In genomic region chr1:47332779-47333577, GRCh38 we compare ENCODE assay signal across 2 cellular contexts.
TF ChIP-seq lines count a peak whose summit lies in the region.

No MANE protein-coding gene starts in this region.

TF ChIP-seq in GM12878, 131 proteins besides CTCF, POLR2A, EP300 and RAD21:
- TF ChIP-seq MLLT1 (IDR thresholded peaks at IDR 0.05): peak; percentile 31; the same call in 1 of the 2 replicates
- no peak for TF ChIP-seq MEF2A (IDR thresholded peaks at IDR 0.05; ENCODE audit: insufficient read depth, low read depth, low read length)
- peak; percentile 39; the same call in 1 of the 2 replicates for TF ChIP-seq ZBTB40 (IDR thresholded peaks at IDR 0.05; ENCODE audit: borderline replicate concordance)

TF ChIP-seq in HepG2, 621 proteins besides CTCF, POLR2A, EP300 and RAD21 (continues in another document):
- TF ChIP-seq ELF1 (CRISPR knock-in tag; IDR thresholded peaks at IDR 0.05) (peak; percentile 10; the same call in 1 of the 2 replicates), FOXO1 (CRISPR knock-in tag; IDR thresholded peaks at IDR 0.05) (peak; percentile 6; the same call in 1 of the 2 replicates), PRMT3 (CRISPR knock-in tag; IDR thresholded peaks at IDR 0.05; ENCODE audit: borderline replicate concordance, low read depth) (0 out of 2 replicates have a peak, but pooled peaks have one; percentile 10), ERF (CRISPR knock-in tag; IDR thresholded peaks at IDR 0.05) (peak; percentile 2; the same call in 1 of the 2 replicates), ZNF891 (CRISPR knock-in tag; IDR thresholded peaks at IDR 0.05) (peak; percentile 80; the same call in 1 of the 2 replicates), ZMYM3 (CRISPR knock-in tag; IDR thresholded peaks at IDR 0.05) (peak; percentile 74; the same call in 1 of the 2 replicates), MAZ (IDR thresholded peaks at IDR 0.05; ENCODE audit: borderline replicate concordance, low read depth, low read length) (no peak), MAZ (CRISPR knock-in tag; IDR thresholded peaks at IDR 0.05; ENCODE audit: low read depth) (peak; percentile 1; the same call in 1 of the 2 replicates), ZNF546 (CRISPR knock-in tag; conservative IDR thresholded peaks at IDR 0.05) (0 out of 2 replicates have a peak, but pooled peaks have one; percentile 28), MLLT10 (CRISPR knock-in tag; IDR thresholded peaks at IDR 0.05) (no peak), ZNF460 (CRISPR knock-in tag; IDR thresholded peaks at IDR 0.05; ENCODE audit: borderline replicate concordance) (peak; percentile 26; the same call in 1 of the 2 replicates), ZNF567 (CRISPR knock-in tag; IDR thresholded peaks at IDR 0.05; ENCODE audit: borderline replicate concordance) (no peak), POGK (CRISPR knock-in tag; conservative IDR thresholded peaks at IDR 0.05) (peak; percentile 20; the same call in 1 of the 2 replicates), ZNF12 (CRISPR knock-in tag; IDR thresholded peaks at IDR 0.05) (peak; percentile 91), ESRRA (CRISPR knock-in tag; IDR thresholded peaks at IDR 0.05; ENCODE audit: low read depth) (no peak), ZBTB38 (CRISPR knock-in tag; IDR thresholded peaks at IDR 0.05) (peak; percentile 25; the same call in 1 of the 2 replicates), ZNF33B (CRISPR knock-in tag; IDR thresholded peaks at IDR 0.05) (0 out of 2 replicates have a peak, but pooled peaks have one; percentile 72), FOXA1 (IDR thresholded peaks at IDR 0.05) (no peak), FOXA1 (CRISPR knock-in tag; IDR thresholded peaks at IDR 0.05) (0 out of 2 replicates have a peak, but pooled peaks have one; percentile 49), MYC (CRISPR knock-in tag; IDR thresholded peaks at IDR 0.05; ENCODE audit: borderline replicate concordance) (0 out of 2 replicates have a peak, but pooled peaks have one; percentile 0), HHEX (CRISPR knock-in tag; IDR thresholded peaks at IDR 0.05) (no peak), KDM2A (CRISPR knock-in tag; IDR thresholded peaks at IDR 0.05; ENCODE audit: borderline replicate concordance, low read depth) (peak; percentile 11; the same call in 1 of the 2 replicates), ZNF598 (CRISPR knock-in tag; IDR thresholded peaks at IDR 0.05; ENCODE audit: borderline replicate concordance) (peak; percentile 90; the same call in 1 of the 2 replicates), FOXJ3 (CRISPR knock-in tag; IDR thresholded peaks at IDR 0.05; ENCODE audit: borderline replicate concordance) (no peak), PBX2 (CRISPR knock-in tag; IDR thresholded peaks at IDR 0.05) (no peak), HDAC1 (CRISPR knock-in tag; IDR thresholded peaks at IDR 0.05) (0 out of 2 replicates have a peak, but pooled peaks have one; percentile 46), ZNF496 (CRISPR knock-in tag; IDR thresholded peaks at IDR 0.05; ENCODE audit: insufficient replicate concordance) (no peak), ZNF777 (CRISPR knock-in tag; IDR thresholded peaks at IDR 0.05) (no peak), ZNF430 (CRISPR knock-in tag; IDR thresholded peaks at IDR 0.05) (no peak), RXRA (CRISPR knock-in tag; IDR thresholded peaks at IDR 0.05) (no peak), FOXP4 (CRISPR knock-in tag; IDR thresholded peaks at IDR 0.05) (peak; percentile 20; the same call in 1 of the 2 replicates), TRAFD1 (CRISPR knock-in tag; IDR thresholded peaks at IDR 0.05; ENCODE audit: borderline replicate concordance) (no peak), THAP9 (CRISPR knock-in tag; IDR thresholded peaks at IDR 0.05; ENCODE audit: borderline replicate concordance) (peak; percentile 43; the same call in 1 of the 2 replicates), ZNF224 (CRISPR knock-in tag; IDR thresholded peaks at IDR 0.05) (peak; percentile 62; the same call in 1 of the 2 replicates), THYN1 (CRISPR knock-in tag; IDR thresholded peaks at IDR 0.05; ENCODE audit: borderline replicate concordance, low read depth) (0 out of 2 replicates have a peak, but pooled peaks have one; percentile 73), KDM1A (CRISPR knock-in tag; IDR thresholded peaks at IDR 0.05) (0 out of 2 replicates have a peak, but pooled peaks have one; percentile 37), WIZ (CRISPR knock-in tag; IDR thresholded peaks at IDR 0.05) (0 out of 2 replicates have a peak, but pooled peaks have one; percentile 27), CENPT (CRISPR knock-in tag; IDR thresholded peaks at IDR 0.05; ENCODE audit: low read depth) (no peak), ZNF292 (CRISPR knock-in tag; IDR thresholded peaks at IDR 0.05; ENCODE audit: borderline replicate concordance, low read depth) (no peak), CREB1 (IDR thresholded peaks at IDR 0.05) (no peak), CREB1 (CRISPR knock-in tag; IDR thresholded peaks at IDR 0.05) (peak; percentile 62; the same call in 1 of the 2 replicates), KDM5B (CRISPR knock-in tag; IDR thresholded peaks at IDR 0.05; ENCODE audit: borderline replicate concordance) (no peak), ZNF746 (CRISPR knock-in tag; IDR thresholded peaks at IDR 0.05) (peak; percentile 76; the same call in 1 of the 2 replicates), ZNF619 (CRISPR knock-in tag; IDR thresholded peaks at IDR 0.05) (peak; percentile 58; the same call in 1 of the 2 replicates), PHF5A (CRISPR knock-in tag; IDR thresholded peaks at IDR 0.05; ENCODE audit: low read depth, unreplicated experiment) (no peak), FOXC1 (CRISPR knock-in tag; IDR thresholded peaks at IDR 0.05; ENCODE audit: borderline replicate concordance) (no peak), ZNF121 (CRISPR knock-in tag; IDR thresholded peaks at IDR 0.05) (peak; percentile 82), KLF16 (CRISPR knock-in tag; IDR thresholded peaks at IDR 0.05) (0 out of 4 replicates have a peak, but pooled peaks of 1 of the 2 experiments have one; percentile 10), SALL1 (CRISPR knock-in tag; IDR thresholded peaks at IDR 0.05) (no peak; the same call in 1 of the 2 replicates), CENPBD1 (CRISPR knock-in tag; IDR thresholded peaks at IDR 0.05; ENCODE audit: borderline replicate concordance, low read depth) (peak; percentile 60; the same call in 1 of the 2 replicates), NCOA5 (CRISPR knock-in tag; IDR thresholded peaks at IDR 0.05) (no peak), TERF1 (CRISPR knock-in tag; IDR thresholded peaks at IDR 0.05) (no peak), CC2D1A (CRISPR knock-in tag; IDR thresholded peaks at IDR 0.05) (no peak), THAP8 (CRISPR knock-in tag; IDR thresholded peaks at IDR 0.05; ENCODE audit: borderline replicate concordance) (no peak), ZNF329 (CRISPR knock-in tag; IDR thresholded peaks at IDR 0.05; ENCODE audit: low read depth) (peak; percentile 46; the same call in 1 of the 2 replicates), MAX (IDR thresholded peaks at IDR 0.05) (no peak), SMC3 (IDR thresholded peaks at IDR 0.05; ENCODE audit: low read length) (no peak), ZNF670 (CRISPR knock-in tag; IDR thresholded peaks at IDR 0.05; ENCODE audit: borderline replicate concordance) (no peak), KAT8 (CRISPR knock-in tag; IDR thresholded peaks at IDR 0.05) (no peak; the same call in none of the 2 replicates)
